ENCODE assay signal across 8 cellular contexts in genomic region chr16:58197314-58198012, GRCh38. TPM values are rescaled to one million over a fixed set of nuclear protein-coding genes. Genes with fewer than 3 reads are reported as not detected.
DNase-seq lines count a peak whose midpoint lies in the region; ATAC-seq and TF ChIP-seq lines count a peak whose summit lies in the region.

No MANE protein-coding gene starts in this region.

- H3K27ac ChIP-seq in stomach = peak overlapping the region in 4 of 5 donors; percentile 31 to 77 (median 71)

- 0 to 1% (median 1%) methylated on average over 22 to 76 of the region's 97 CpGs for WGBS in stomach, 5 donors

- H3K36me3 Mint-ChIP-seq in activated naive CD8-positive, alpha-beta T cell treated with anti-CD3 and anti-CD28 coated beads, Interleukin-2, amount 10 ng/mL, durations not matched to agents 7 days and 5 days = peaks cover 10% of the 10 kb centered on the region

- no peak for TF ChIP-seq EP300 in stomach (IDR thresholded peaks at IDR 0.05)

- H3K9me3 Mint-ChIP-seq in activated naive CD8-positive, alpha-beta T cell treated with anti-CD3 and anti-CD28 coated beads, Interleukin-2, amount 10 ng/mL, durations not matched to agents 7 days and 5 days = no peaks in the 10 kb centered on the region

- TF ChIP-seq CTCF in BE2C (IDR thresholded peaks at IDR 0.05; ENCODE audit: low read depth, low read length) (no peak), stomach (IDR thresholded peaks at IDR 0.05) (no peak)

- intact Hi-C loops in stomach (cut with DNase I; ENCODE audit: low total_unique reads) = loop anchor here (10.0 kb wide), 1 partner anchor 63 kb away; no protein-coding TSS in a partner anchor

- H3K9me3 ChIP-seq in BE2C (no peaks in the 10 kb centered on the region), stomach (no peaks in the 10 kb centered on the region)

- H3K4me3 ChIP-seq in BE2C (ENCODE audit: low read depth, low read length) (peak overlapping the region; percentile 86), stomach (peak overlapping the region; percentile 77 to 98 (median 86))

- no peak for TF ChIP-seq POLR2A in stomach (IDR thresholded peaks at IDR 0.05)

- POLR2A ChIA-PET in activated naive CD8-positive, alpha-beta T cell treated with anti-CD3 and anti-CD28 coated beads, Interleukin-2, amount 10 ng/mL, durations not matched to agents 7 days and 5 days (lab: Charles Lee) = interaction anchor here (1.3 to 1.4 kb wide), 2 partner anchors 52 to 68 kb away, joined by 3 read pairs; a partner anchor contains a TSS

- H3K4me1 Mint-ChIP-seq in activated naive CD8-positive, alpha-beta T cell treated with anti-CD3 and anti-CD28 coated beads, Interleukin-2, amount 10 ng/mL, durations not matched to agents 7 days and 5 days = peaks cover 22% of the 10 kb centered on the region

- H3K4me3 Mint-ChIP-seq in activated naive CD8-positive, alpha-beta T cell treated with anti-CD3 and anti-CD28 coated beads, Interleukin-2, amount 10 ng/mL, durations not matched to agents 7 days and 5 days = peak overlapping the region; percentile 89

- no peaks in the 10 kb centered on the region; the same call in 1 of the 2 replicates for H3K27me3 ChIP-seq in BE2C
- H3K27me3 ChIP-seq in stomach = peaks cover 0 to under 1% (median 0%) of the 10 kb centered on the region in 3 donors

- peaks cover 20% of the 10 kb centered on the region for H3K27me3 Mint-ChIP-seq in activated naive CD8-positive, alpha-beta T cell treated with anti-CD3 and anti-CD28 coated beads, Interleukin-2, amount 10 ng/mL, durations not matched to agents 7 days and 5 days

- DNase-seq in BE2C = peak; percentile 16
- DNase-seq in activated naive CD8-positive, alpha-beta T cell treated with anti-CD3 and anti-CD28 coated beads, Interleukin-2, amount 10 ng/mL, durations not matched to agents 7 days and 5 days = peak; percentile 43
- DNase-seq in iPS-NIHi11 (ENCODE audit: low spot score) = peak; percentile 63
- no peak for DNase-seq in stomach
- no peak for DNase-seq in NK-92 (lab: John Stamatoyannopoulos, UW; ENCODE audit: unreplicated experiment)
- DNase-seq in foreskin melanocyte = no peak

- ATAC-seq in GM19324 (IDR thresholded peaks at IDR 0.05; ENCODE audit: low FRiP score, unreplicated experiment) (peak; percentile 58), HG03558 (IDR thresholded peaks at IDR 0.05; ENCODE audit: extremely low read depth, unreplicated experiment) (peak; percentile 5)
- peak; percentile 49 for ATAC-seq in activated naive CD8-positive, alpha-beta T cell treated with anti-CD3 and anti-CD28 coated beads, Interleukin-2, amount 10 ng/mL, durations not matched to agents 7 days and 5 days (ENCODE audit: low read depth)

- peak overlapping the region; percentile 75 for H3K27ac Mint-ChIP-seq in activated naive CD8-positive, alpha-beta T cell treated with anti-CD3 and anti-CD28 coated beads, Interleukin-2, amount 10 ng/mL, durations not matched to agents 7 days and 5 days

- H3K36me3 ChIP-seq in BE2C (peaks cover 34% of the 10 kb centered on the region), stomach (peaks cover 10 to 40% (median 36%) of the 10 kb centered on the region in 4 donors)

- H3K4me1 ChIP-seq in BE2C = no peaks in the 10 kb centered on the region; the same call in 1 of the 2 replicates
- H3K4me1 ChIP-seq in stomach = peaks cover 8 to 44% (median 25%) of the 10 kb centered on the region in 4 donors

RNA-seq across cellular contexts. Expression of gene CSNK2A2, which starts 0.4 kb away (rescaled TPM):
- polyA plus RNA-seq in BE2C (2012; ENCODE audit: insufficient read depth, insufficient read length, low read depth) = 30.2 TPM
- total RNA-seq in activated naive CD8-positive, alpha-beta T cell treated with anti-CD3 and anti-CD28 coated beads, Interleukin-2, amount 10 ng/mL, durations not matched to agents 7 days and 5 days = 10 to 100 TPM; 64.2 to 67.7 TPM
- total RNA-seq in stomach = 10 to 100 TPM; 13.4 to 83.0 (median 48.3) TPM
- 10 to 100 TPM; 22.8 to 47.2 (median 30.7) TPM for polyA plus RNA-seq in stomach

Comparison
In these comparisons a context has a peak if more than half of its experiments do, and no peak if none do; other contexts are left out.
1. DNase-seq: peak in BE2C (single experiment), activated naive CD8-positive, alpha-beta T cell treated with anti-CD3 and anti-CD28 coated beads, Interleukin-2, amount 10 ng/mL, durations not matched to agents 7 days and 5 days (single experiment) and iPS-NIHi11 (single experiment); none in stomach (single experiment), NK-92 (single experiment) and foreskin melanocyte (single experiment).
2. ATAC-seq: peak in every context shown above with its lines; median percentile 58 in GM19324; 49 in activated naive CD8-positive, alpha-beta T cell treated with anti-CD3 and anti-CD28 coated beads, Interleukin-2, amount 10 ng/mL, durations not matched to agents 7 days and 5 days; 5 in HG03558.